In genomic region chr21:17901458-17902092, GRCh38 we compare ENCODE assay signal across 14 cellular contexts.
DNase-seq lines count a peak whose midpoint lies in the region; ATAC-seq and TF ChIP-seq lines count a peak whose summit lies in the region.
"Had no signal": no experiment of that assay in that cellular context is flagged by ENCODE, and none has a peak within 500 bp of the region (broad histone marks: within the 10 kb centered on the region; RNA-seq: fewer than 3 reads in every experiment).

No MANE protein-coding gene starts in this region.

- no peaks in the 10 kb centered on the region for H3K36me3 Mint-ChIP-seq in Calu3 (ENCODE audit: insufficient read depth, unreplicated experiment)

- H3K9me3 Mint-ChIP-seq in Calu3 (ENCODE audit: low read depth, unreplicated experiment): no peaks in the 10 kb centered on the region

- CTCF ChIA-PET in HEK293T (lab: Yijun Ruan, JAX) (no interaction called here), Calu3 (lab: Charles Lee) (no interaction called here)

- WGBS in heart right ventricle, 2 donors: 67 to 73% methylated on average over 10 of the region's 10 CpGs
- WGBS in testis, 2 donors: 40 to 42% methylated on average over 10 of the region's 10 CpGs

- no peak for ATAC-seq in heart right ventricle
- ATAC-seq: upper lobe of right lung had no signal

- peaks cover 0 to 24% (median 6%) of the 10 kb centered on the region in 9 donors for H3K4me1 ChIP-seq in heart right ventricle
- peaks cover 0 to 19% of the 10 kb centered on the region in 2 donors for H3K4me1 ChIP-seq in right atrium auricular region
- H3K4me1 ChIP-seq in testis: peaks cover 45% of the 10 kb centered on the region
- H3K4me1 ChIP-seq: upper lobe of right lung had no signal

- BruUV-seq in Calu3 (replicated peaks; lab: Mats Ljungman, UMichigan): no TSS peak

- DNase-seq in heart right ventricle (no peak), right atrium auricular region (ENCODE audit: low spot score) (no peak), fibroblast of peridontal ligament (ENCODE audit: extremely low read depth) (peak; percentile 40), testis (no peak), HEK293T (ENCODE audit: extremely low spot score) (no peak), Calu3 (no peak), HK-2 (ENCODE audit: unreplicated experiment) (no peak)
- DNase-seq: activated CD4-positive, CD25-positive, alpha-beta regulatory T cell treated with anti-CD3 and anti-CD28 coated beads, Interleukin-2, amount 50 U/mL, for 72 hours; DMS79; kidney; NCI-H524 treated with DMSO at 0.1 percent for 48 hours; upper lobe of right lung had no signal

- no peaks in the 10 kb centered on the region for H4K20me1 ChIP-seq in SU-DHL-6 (ENCODE audit: low read depth, low read length)

- H3K27ac ChIP-seq in heart right ventricle (peak overlapping the region in 7 of 10 donors; percentile 10 to 78 (median 61)), right atrium auricular region (peak overlapping the region in 1 of 2 donors; percentile 48), SU-DHL-6 (ENCODE audit: low read depth, low read length) (no peak overlapping the region), testis (peak overlapping the region; percentile 43 to 54)
- H3K27ac ChIP-seq: SK-N-MC, upper lobe of right lung had no signal

- H2AFZ ChIP-seq in SU-DHL-6 (ENCODE audit: low read depth, low read length, severe bottlenecking): peak overlapping the region; percentile 80

- TF ChIP-seq POLR2A in testis (IDR thresholded peaks at IDR 0.05): no peak

- H3K9me3 ChIP-seq in heart right ventricle: peaks cover 0 to 22% (median 0%) of the 10 kb centered on the region in 11 donors
- peaks cover 0 to 5% of the 10 kb centered on the region in 2 donors for H3K9me3 ChIP-seq in right atrium auricular region
- no peaks in the 10 kb centered on the region for H3K9me3 ChIP-seq in SU-DHL-6 (ENCODE audit: insufficient read depth, low read length)
- no peaks in the 10 kb centered on the region for H3K9me3 ChIP-seq in testis
- H3K9me3 ChIP-seq: upper lobe of right lung had no signal

- no peak overlapping the region for H3K9ac ChIP-seq in SU-DHL-6 (ENCODE audit: low read length)

- TF ChIP-seq CTCF in heart right ventricle (IDR thresholded peaks at IDR 0.05): no peak
- no peak for TF ChIP-seq CTCF in right atrium auricular region (IDR thresholded peaks at IDR 0.05)
- TF ChIP-seq CTCF in SU-DHL-6 (IDR thresholded peaks at IDR 0.05; ENCODE audit: insufficient read depth, low read length, poor library complexity, severe bottlenecking): no peak
- TF ChIP-seq CTCF in testis (IDR thresholded peaks at IDR 0.05): no peak
- TF ChIP-seq CTCF in Calu3 (IDR thresholded peaks at IDR 0.05; ENCODE audit: unreplicated experiment): no peak

- no peak overlapping the region for H3K27ac Mint-ChIP-seq in Calu3 (ENCODE audit: unreplicated experiment)

- H3F3A ChIP-seq in SU-DHL-6 (ENCODE audit: insufficient read depth): no peaks in the 10 kb centered on the region

- no peak overlapping the region for H3K4me3 ChIP-seq in heart right ventricle
- H3K4me3 ChIP-seq in right atrium auricular region: no peak overlapping the region
- no peak overlapping the region for H3K4me3 ChIP-seq in SU-DHL-6 (ENCODE audit: insufficient read depth, low read length, poor library complexity, severe bottlenecking)
- H3K4me3 ChIP-seq in testis: no peak overlapping the region
- H3K4me3 ChIP-seq: SK-N-MC, upper lobe of right lung had no signal

- H3K4me1 Mint-ChIP-seq in Calu3 (ENCODE audit: low read depth, unreplicated experiment): no peaks in the 10 kb centered on the region

- H3K9me2 ChIP-seq in SU-DHL-6 (replicated peaks; ENCODE audit: insufficient read depth, low read length): no peaks in the 10 kb centered on the region

- H3K79me2 ChIP-seq in SU-DHL-6 (ENCODE audit: insufficient read depth, low read length): no peaks in the 10 kb centered on the region

- no peaks in the 10 kb centered on the region for H3K27me3 Mint-ChIP-seq in Calu3 (ENCODE audit: unreplicated experiment)

- H3K4me3 Mint-ChIP-seq in Calu3 (ENCODE audit: low read depth, unreplicated experiment): no peak overlapping the region

- POLR2A ChIA-PET in HEK293T (lab: Yijun Ruan, JAX): no interaction called here

- intact Hi-C loops in heart right ventricle (cut with DNase I): loop anchor here in 9 of 10 donors (2.0 to 10.0 kb wide), 8 partner anchors 77 to 289 kb away; partner anchors contain the start of genes C21orf91 (in 2 of the 9) and BTG3 (in 1 of the 9)
- intact Hi-C loops in testis (cut with DNase I; ENCODE audit: low total_unique reads): loop anchor here (10.0 kb wide), 1 partner anchor 227 kb away; no protein-coding TSS in a partner anchor
- intact Hi-C loops in Calu3 (cut with micrococcal nuclease; ENCODE audit: unreplicated experiment): loop anchor here (2.0 kb wide), 1 partner anchor 69 kb away; no protein-coding TSS in a partner anchor

- no peaks in the 10 kb centered on the region for H3K36me3 ChIP-seq in heart right ventricle
- no peaks in the 10 kb centered on the region for H3K36me3 ChIP-seq in right atrium auricular region
- no peaks in the 10 kb centered on the region for H3K36me3 ChIP-seq in SU-DHL-6 (ENCODE audit: low read length)
- no peaks in the 10 kb centered on the region for H3K36me3 ChIP-seq in testis (ENCODE audit: low read depth, missing control alignments)
- H3K36me3 ChIP-seq: upper lobe of right lung had no signal

- H3K27me3 ChIP-seq in heart right ventricle (no peaks in the 10 kb centered on the region), right atrium auricular region (no peaks in the 10 kb centered on the region), SU-DHL-6 (ENCODE audit: low read length) (no peaks in the 10 kb centered on the region), testis (no peaks in the 10 kb centered on the region)
- H3K27me3 ChIP-seq: upper lobe of right lung had no signal

- no peak overlapping the region for H3K4me2 ChIP-seq in SU-DHL-6 (ENCODE audit: low read depth, low read length, poor library complexity, severe bottlenecking)

TF ChIP-seq in HEK293T, 16 proteins besides CTCF, POLR2A, EP300 and RAD21:
- TF ChIP-seq FOXA1 (IDR thresholded peaks at IDR 0.05): no peak
- TF ChIP-seq PKNOX1 (IDR thresholded peaks at IDR 0.05): no peak
- no peak for TF ChIP-seq CTBP1 (IDR thresholded peaks at IDR 0.05; ENCODE audit: borderline replicate concordance)
- TF ChIP-seq LEF1 (IDR thresholded peaks at IDR 0.05; ENCODE audit: borderline replicate concordance): no peak
- TF ChIP-seq TARDBP (IDR thresholded peaks at IDR 0.05): no peak
- TF ChIP-seq ZNF384 (IDR thresholded peaks at IDR 0.05): no peak
- no peak for TF ChIP-seq NFRKB (IDR thresholded peaks at IDR 0.05)
- TF ChIP-seq BHLHE40 (IDR thresholded peaks at IDR 0.05; ENCODE audit: borderline replicate concordance): no peak
- TF ChIP-seq FOXK2 (IDR thresholded peaks at IDR 0.05): no peak
- TF ChIP-seq ELF4 (IDR thresholded peaks at IDR 0.05): no peak
- no peak for TF ChIP-seq ARNT (IDR thresholded peaks at IDR 0.05)
- TF ChIP-seq FOXM1 (IDR thresholded peaks at IDR 0.05; ENCODE audit: borderline replicate concordance): no peak
TF ChIP-seq in HEK293T: peak in this region for 0.
